Comparison of ENCODE assay signal across 25 cellular contexts in genomic region chr11:57982763-57983162, GRCh38. TPM values are rescaled to one million over a fixed set of nuclear protein-coding genes. Genes with fewer than 3 reads are reported as not detected.
DNase-seq lines count a peak whose midpoint lies in the region; TF ChIP-seq lines count a peak whose summit lies in the region.
"Had no signal": no experiment of that assay in that cellular context is flagged by ENCODE, and none has a peak within 500 bp of the region (broad histone marks: within the 10 kb centered on the region; RNA-seq: fewer than 3 reads in every experiment).

No MANE protein-coding gene starts in this region.

- H3K4me3 ChIP-seq in A673 (ENCODE audit: low read depth, low read length, poor library complexity, severe bottlenecking) (no peak overlapping the region), neural progenitor cell (no peak overlapping the region)
- H3K4me3 ChIP-seq: GM23338, HAP-1, PC-9, SK-N-MC had no signal

- CTCF ChIA-PET in A673 (lab: Charles Lee): no interaction called here
- CTCF ChIA-PET in activated naive CD4-positive, alpha-beta T cell treated with anti-CD3 and anti-CD28 coated beads for 36 hours (lab: Charles Lee): interaction anchor here (0.6 kb wide), 2 partner anchors 47 to 544 kb away, joined by 3 read pairs; no protein-coding TSS in a partner anchor

- H4K20me1 ChIP-seq in neural progenitor cell (ENCODE audit: low read depth): no peaks in the 10 kb centered on the region

- no peaks in the 10 kb centered on the region for H3K36me3 Mint-ChIP-seq in neural progenitor cell
- no peaks in the 10 kb centered on the region for H3K36me3 Mint-ChIP-seq in activated naive CD4-positive, alpha-beta T cell treated with anti-CD3 and anti-CD28 coated beads for 36 hours (ENCODE audit: low read depth)
- H3K36me3 Mint-ChIP-seq in mesothelial cell of epicardium: no peaks in the 10 kb centered on the region

- H2AFZ ChIP-seq in neural progenitor cell (replicated peaks): no peak overlapping the region
- H2AFZ ChIP-seq: PC-9 had no signal

- no peaks in the 10 kb centered on the region for H3F3A ChIP-seq in neural progenitor cell (ENCODE audit: low read depth)

- H3K27ac Mint-ChIP-seq in neural progenitor cell: no peak overlapping the region
- no peak overlapping the region for H3K27ac Mint-ChIP-seq in activated naive CD4-positive, alpha-beta T cell treated with anti-CD3 and anti-CD28 coated beads for 36 hours
- H3K27ac Mint-ChIP-seq in mesothelial cell of epicardium: no peak overlapping the region
- H3K27ac Mint-ChIP-seq: GM23338 had no signal

- intact Hi-C loops in A673 (cut with micrococcal nuclease; ENCODE audit: unreplicated experiment): no loop called here
- intact Hi-C loops in activated naive CD4-positive, alpha-beta T cell treated with anti-CD3 and anti-CD28 coated beads for 36 hours (cut with micrococcal nuclease): no loop called here

- H3K9me3 ChIP-seq in A673 (ENCODE audit: low read depth, low read length, poor library complexity, severe bottlenecking): no peaks in the 10 kb centered on the region
- H3K9me3 ChIP-seq in neural progenitor cell (ENCODE audit: low read depth): no peaks in the 10 kb centered on the region
- H3K9me3 ChIP-seq: HAP-1 had no signal

- no peaks in the 10 kb centered on the region for H3K79me2 ChIP-seq in neural progenitor cell (ENCODE audit: low read depth)

- H3K27ac ChIP-seq in A673 (ENCODE audit: low read depth, low read length, poor library complexity, severe bottlenecking) (no peak overlapping the region), neural progenitor cell (no peak overlapping the region)
- H3K27ac ChIP-seq: C4-2B, KMS-11, PC-9, SK-N-MC had no signal

- no TSS peak for BruUV-seq in A673 (replicated peaks; lab: Mats Ljungman, UMichigan)

- H3K27me3 Mint-ChIP-seq in neural progenitor cell (ENCODE audit: insufficient read depth, low read depth) (no peaks in the 10 kb centered on the region), mesothelial cell of epicardium (ENCODE audit: low read depth) (peaks cover 7% of the 10 kb centered on the region)
- peaks cover 11% of the 10 kb centered on the region for H3K27me3 Mint-ChIP-seq in activated naive CD4-positive, alpha-beta T cell treated with anti-CD3 and anti-CD28 coated beads for 36 hours (ENCODE audit: low read depth)

- H3K9me3 Mint-ChIP-seq in neural progenitor cell: no peaks in the 10 kb centered on the region
- H3K9me3 Mint-ChIP-seq in activated naive CD4-positive, alpha-beta T cell treated with anti-CD3 and anti-CD28 coated beads for 36 hours: peaks cover 2% of the 10 kb centered on the region
- H3K9me3 Mint-ChIP-seq in mesothelial cell of epicardium: peaks cover 8% of the 10 kb centered on the region

- H3K36me3 ChIP-seq in A673 (ENCODE audit: insufficient read depth, low read length, poor library complexity, severe bottlenecking): no peaks in the 10 kb centered on the region
- H3K36me3 ChIP-seq in neural progenitor cell: no peaks in the 10 kb centered on the region
- H3K36me3 ChIP-seq: HAP-1 had no signal

- no peak overlapping the region for H3K4me3 Mint-ChIP-seq in neural progenitor cell
- no peak overlapping the region for H3K4me3 Mint-ChIP-seq in activated naive CD4-positive, alpha-beta T cell treated with anti-CD3 and anti-CD28 coated beads for 36 hours
- no peak overlapping the region for H3K4me3 Mint-ChIP-seq in mesothelial cell of epicardium
- H3K4me3 Mint-ChIP-seq: GM23338 had no signal

- peak overlapping the region; percentile 14 for H3K4me2 ChIP-seq in neural progenitor cell
- H3K4me2 ChIP-seq: GM23338, KMS-11, PC-9 had no signal

- TF ChIP-seq CTCF in A673 (conservative IDR thresholded peaks at IDR 0.05; ENCODE audit: low read depth, low read length) (no peak), neural progenitor cell (IDR thresholded peaks at IDR 0.05) (no peak), mesothelial cell of epicardium (IDR thresholded peaks at IDR 0.05; ENCODE audit: unreplicated experiment) (no peak)

- DNase-seq in A673 (ENCODE audit: low spot score): peak; percentile 59
- DNase-seq in NCI-H187 treated with DMSO at 0.1 percent for 48 hours (lab: John Stamatoyannopoulos, UW): peak; percentile 5
- DNase-seq in foreskin melanocyte: peak; percentile 35
- peak; percentile 60 for DNase-seq in neural progenitor cell (ENCODE audit: low spot score)
- DNase-seq in activated naive CD4-positive, alpha-beta T cell treated with anti-CD3 and anti-CD28 coated beads for 36 hours: no peak
- DNase-seq in NCI-H146 (lab: John Stamatoyannopoulos, UW): no peak
- DNase-seq in mesothelial cell of epicardium (ENCODE audit: low spot score in 2 of 2, unreplicated experiment in 2 of 2): no peak
- DNase-seq in germinal center (ENCODE audit: low spot score): no peak
- DNase-seq: DMS79, IMR-90, NCI-H1105 treated with DMSO at 0.1 percent for 48 hours, NCI-H1694, NCI-H2081 treated with DMSO at 0.1 percent for 48 hours, NCI-H510A, NCI-H748 treated with DMSO at 0.1 percent for 48 hours, PC-9, RPMI8226, SHP77, SW 1271 had no signal

- H3K4me1 ChIP-seq in A673 (ENCODE audit: insufficient read depth, low read length, poor library complexity, severe bottlenecking): no peaks in the 10 kb centered on the region
- peaks cover 22% of the 10 kb centered on the region for H3K4me1 ChIP-seq in neural progenitor cell
- H3K4me1 ChIP-seq: HAP-1 had no signal

- peaks cover 15% of the 10 kb centered on the region for H3K4me1 Mint-ChIP-seq in neural progenitor cell
- H3K4me1 Mint-ChIP-seq in activated naive CD4-positive, alpha-beta T cell treated with anti-CD3 and anti-CD28 coated beads for 36 hours (ENCODE audit: low read depth): no peaks in the 10 kb centered on the region
- H3K4me1 Mint-ChIP-seq in mesothelial cell of epicardium: no peaks in the 10 kb centered on the region

- POLR2A ChIA-PET in A673 (lab: Charles Lee; ENCODE audit: low non-redundant PET): no interaction called here

- H3K27me3 ChIP-seq in A673 (replicated peaks; ENCODE audit: insufficient read depth, low read depth, low read length, poor library complexity) (no peaks in the 10 kb centered on the region), neural progenitor cell (no peaks in the 10 kb centered on the region)

- H3K9ac ChIP-seq in neural progenitor cell: no peak overlapping the region
- H3K9ac ChIP-seq: KMS-11 had no signal

RNA-seq across cellular contexts. Expression of gene OR9Q1, which starts 40.9 kb away (rescaled TPM):
- total RNA-seq in A673 (2021) (not detected in 2 replicates), neural progenitor cell (ENCODE audit: low replicate concordance) (not detected in 2 replicates), mesothelial cell of epicardium (not detected in 3 replicates)
- not detected for total RNA-seq in activated naive CD4-positive, alpha-beta T cell treated with anti-CD3 and anti-CD28 coated beads for 36 hours
- total RNA-seq: A172, GM23338, IMR-90, PC-9 had no signal

RNA-seq across cellular contexts. Expression of gene OR6Q1, which starts 48.0 kb away (rescaled TPM):
- total RNA-seq in A673 (2021) (not detected in 2 replicates), neural progenitor cell (ENCODE audit: low replicate concordance) (not detected in 2 replicates), mesothelial cell of epicardium (not detected in 3 replicates)
- not detected for total RNA-seq in activated naive CD4-positive, alpha-beta T cell treated with anti-CD3 and anti-CD28 coated beads for 36 hours
- total RNA-seq: A172, GM23338, IMR-90, PC-9 had no signal

Comparison
In these comparisons a context has a peak if more than half of its experiments do, and no peak if none do; other contexts are left out.
1. DNase-seq: peak in A673 (single experiment), NCI-H187 treated with DMSO at 0.1 percent for 48 hours (single experiment), foreskin melanocyte (single experiment) and neural progenitor cell (single experiment); none in activated naive CD4-positive, alpha-beta T cell treated with anti-CD3 and anti-CD28 coated beads for 36 hours (single experiment), NCI-H146 (single experiment), mesothelial cell of epicardium (0 of 2) and germinal center (single experiment).